In the genomic region with DNA sequence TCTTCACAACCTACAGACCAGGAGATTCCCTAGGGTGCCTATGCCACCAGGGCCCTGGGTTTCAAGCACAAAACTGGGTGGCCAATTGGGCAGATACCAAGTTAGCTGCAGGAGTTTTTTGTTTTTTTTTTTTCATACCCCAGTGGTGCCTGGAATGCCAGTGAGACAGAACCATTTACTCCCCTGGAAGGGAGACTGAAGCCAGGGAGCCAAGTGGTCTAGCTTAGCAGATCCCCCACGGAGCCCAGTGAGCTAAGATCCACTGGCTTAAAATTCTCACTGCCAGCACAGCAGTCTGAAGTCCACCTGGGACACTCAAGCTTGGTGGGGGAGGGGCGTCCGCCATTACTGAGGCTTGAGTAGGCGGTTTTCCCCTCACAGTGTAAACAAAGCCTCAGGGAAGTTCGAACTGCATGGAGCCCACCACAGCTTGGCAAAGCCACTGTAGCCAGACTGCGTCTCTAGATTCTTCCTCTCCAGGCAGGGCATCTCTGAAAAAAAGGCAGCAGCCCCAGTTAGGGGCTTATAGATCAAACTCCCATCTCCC, we compare ENCODE assay signal across 17 cellular contexts. TPM values are rescaled to one million over a fixed set of nuclear protein-coding genes. Genes with fewer than 3 reads are reported as not detected.
"Had no signal": no experiment of that assay in that cellular context is flagged by ENCODE, and none has a peak within 500 bp of the region (broad histone marks: within the 10 kb centered on the region; RNA-seq: fewer than 3 reads in every experiment).

No MANE protein-coding gene starts in this region.

RNA-seq across cellular contexts. Expression of gene TEX38, which starts 56.7 kb away (rescaled TPM):
- total RNA-seq: esophagus squamous epithelium, heart right ventricle, left lobe of liver, liver, lung, mucosa of descending colon, occipital lobe, psoas muscle, renal cortical epithelial cell, right cardiac atrium, sigmoid colon, skeletal muscle tissue, stomach, subcutaneous adipose tissue, temporal lobe, urinary bladder had no signal
- polyA plus RNA-seq: heart right ventricle, keratinocyte, liver, lung, stomach, urinary bladder had no signal
